8 cellular contexts compared by ENCODE assay signal in genomic region chr1:236794585-236795034, GRCh38. TPM values are rescaled to one million over a fixed set of nuclear protein-coding genes. Genes with fewer than 3 reads are reported as not detected.
A peak's percentile ranks its signal among the peaks of the same experiment; 100 is the strongest.
DNase-seq lines count a peak whose midpoint lies in the region; ATAC-seq and TF ChIP-seq lines count a peak whose summit lies in the region.

No MANE protein-coding gene starts in this region.

- H2AFZ ChIP-seq in H9 (ENCODE audit: low read length) = peak overlapping the region; percentile 87

- no peak for TF ChIP-seq POLR2A in gastroesophageal sphincter (IDR thresholded peaks at IDR 0.05)

- TF ChIP-seq EP300 in gastroesophageal sphincter (IDR thresholded peaks at IDR 0.05) = no peak

- H3K4me3 ChIP-seq in WERI-Rb-1 (ENCODE audit: low read depth, low read length) (peak overlapping the region; percentile 98), gastroesophageal sphincter (peak overlapping the region; percentile 36 to 97), skeletal muscle tissue (ENCODE audit: low read length in 3 of 3) (peak overlapping the region; percentile 94 to 98 (median 96))

- H3K23ac ChIP-seq in H9 (ENCODE audit: insufficient read length, low read depth, low read length) = no peak overlapping the region

- H2BK15ac ChIP-seq in H9 (ENCODE audit: low read depth, low read length) = no peak overlapping the region

- no peak for DNase-seq in H9
- no peak for DNase-seq in WERI-Rb-1
- no peak for DNase-seq in stimulated activated CD4-positive, alpha-beta T cell treated with anti-CD3 and anti-CD28 coated beads, Interleukin-2, amount 100 ng/mL, for 24 hours
- no peak for DNase-seq in pons (ENCODE audit: low spot score)
- DNase-seq in left lobe of liver (ENCODE audit: low spot score) = no peak

- H4K5ac ChIP-seq in H9 (ENCODE audit: insufficient read length, low read depth, low read length) = no peak overlapping the region

- no peak overlapping the region for H3K56ac ChIP-seq in H9 (ENCODE audit: insufficient read length, low read depth, low read length)

- H3K23me2 ChIP-seq in H9 (ENCODE audit: insufficient read length, low read depth, low read length, poor library complexity, severe bottlenecking) = peaks cover 15% of the 10 kb centered on the region

- H3K14ac ChIP-seq in H9 (ENCODE audit: insufficient read depth, low read length) = no peak overlapping the region

- no peak overlapping the region for H2AK5ac ChIP-seq in H9 (ENCODE audit: insufficient read length, low read length)

- peaks cover 12 to 14% of the 10 kb centered on the region in 2 experiments for H3K4me1 Mint-ChIP-seq in H9

- H3K4me1 ChIP-seq in H9 (ENCODE audit: insufficient read depth, low read length) = no peaks in the 10 kb centered on the region
- peaks cover 13 to 40% (median 15%) of the 10 kb centered on the region in 3 donors for H3K4me1 ChIP-seq in gastroesophageal sphincter
- H3K4me1 ChIP-seq in skeletal muscle tissue (ENCODE audit: control insufficient read depth in 3 of 3, insufficient read depth in 3 of 3, low read length in 3 of 3) = peaks cover 4 to 27% (median 22%) of the 10 kb centered on the region in 3 donors

- no peak overlapping the region for H3K18ac ChIP-seq in H9 (ENCODE audit: insufficient read length, low read depth, low read length)

- H3K9me3 ChIP-seq in H9 (ENCODE audit: control insufficient read depth, low read depth, low read length) (no peaks in the 10 kb centered on the region), WERI-Rb-1 (ENCODE audit: severe bottlenecking) (no peaks in the 10 kb centered on the region), gastroesophageal sphincter (no peaks in the 10 kb centered on the region), skeletal muscle tissue (ENCODE audit: control insufficient read depth in 3 of 3, low read length in 3 of 3) (no peaks in the 10 kb centered on the region)

- H2BK12ac ChIP-seq in H9 (ENCODE audit: insufficient read length, low read depth, low read length) = no peak overlapping the region

- no peaks in the 10 kb centered on the region; the same call in 1 of the 2 replicates for H3K79me2 ChIP-seq in H9 (ENCODE audit: insufficient read depth, low read length)

- H3K27me3 ChIP-seq in H9 (ENCODE audit: insufficient read depth, low read length) = no peaks in the 10 kb centered on the region
- no peaks in the 10 kb centered on the region for H3K27me3 ChIP-seq in WERI-Rb-1 (ENCODE audit: insufficient read depth, low read depth, severe bottlenecking)
- H3K27me3 ChIP-seq in gastroesophageal sphincter = no peaks in the 10 kb centered on the region
- H3K27me3 ChIP-seq in skeletal muscle tissue (ENCODE audit: control insufficient read depth in 3 of 3, insufficient read depth in 3 of 3, low read length in 3 of 3) = no peaks in the 10 kb centered on the region

- peak overlapping the region; percentile 32 for H3K9ac ChIP-seq in H9 (ENCODE audit: extremely low read depth, insufficient read length, low read length)
- H3K9ac ChIP-seq in skeletal muscle tissue (ENCODE audit: low read depth in 1 of 3, low read length in 3 of 3) = peak overlapping the region; percentile 68 to 95 (median 88)

- H3K27ac Mint-ChIP-seq in H9 = 0 out of 7 replicates have a peak overlapping the region, but pooled peaks of 1 of the 3 experiments have one; percentile 63

- ATAC-seq in gastroesophageal sphincter = no peak
- ATAC-seq in HG03378 (IDR thresholded peaks at IDR 0.05; ENCODE audit: unreplicated experiment) = no peak
- ATAC-seq in left lobe of liver = no peak

- H3K4ac ChIP-seq in H9 (ENCODE audit: low read depth, low read length) = no peak overlapping the region

- no peak overlapping the region for H3T11ph ChIP-seq in H9 (ENCODE audit: low read length)

- H3K4me2 ChIP-seq in H9 (ENCODE audit: insufficient read depth, insufficient read length, low read length) = peak overlapping the region; percentile 82

- no peaks in the 10 kb centered on the region for H4K20me1 ChIP-seq in H9 (ENCODE audit: control insufficient read depth, insufficient read depth, insufficient read length)

- no peak overlapping the region for H2BK5ac ChIP-seq in H9 (ENCODE audit: insufficient read length, low read length)

- no peaks in the 10 kb centered on the region for H3K9me3 Mint-ChIP-seq in H9

- no peak for TF ChIP-seq CTCF in H9 (conservative IDR thresholded peaks at IDR 0.05)
- no peak for TF ChIP-seq CTCF in WERI-Rb-1 (IDR thresholded peaks at IDR 0.05; ENCODE audit: low read depth, low read length)
- no peak for TF ChIP-seq CTCF in gastroesophageal sphincter (IDR thresholded peaks at IDR 0.05)

- H2BK20ac ChIP-seq in H9 (ENCODE audit: low read depth, low read length, poor library complexity, severe bottlenecking) = no peak overlapping the region

- no peak overlapping the region for H4K8ac ChIP-seq in H9 (replicated peaks; ENCODE audit: insufficient read length, low read depth, low read length)

- H3K79me1 ChIP-seq in H9 (ENCODE audit: insufficient read depth, low read depth, low read length, poor library complexity, severe bottlenecking) = no peaks in the 10 kb centered on the region

- H2BK120ac ChIP-seq in H9 (ENCODE audit: low read depth, low read length, poor library complexity, severe bottlenecking) = no peak overlapping the region

- no CpG with 5 or more reads among the region's 11 CpGs for WGBS in H9 (ENCODE audit: extremely low coverage, insufficient read length, low lambda C conversion rate)
- 11 to 28% methylated on average over 6 to 11 of the region's 11 CpGs for WGBS in gastroesophageal sphincter (ENCODE audit: low coverage in 1 of 2), 2 donors

- H3K36me3 Mint-ChIP-seq in H9 (ENCODE audit: insufficient read depth in 1 of 3, low read depth in 3 of 3) = no peaks in the 10 kb centered on the region

- H3K27ac ChIP-seq in H9 (ENCODE audit: insufficient read length, low read depth, low read length) = no peak overlapping the region
- H3K27ac ChIP-seq in WERI-Rb-1 = peak overlapping the region; percentile 32
- H3K27ac ChIP-seq in gastroesophageal sphincter = peak overlapping the region; percentile 35 to 98 (median 96)
- peak overlapping the region; percentile 96 for H3K27ac ChIP-seq in skeletal muscle tissue (ENCODE audit: low read depth, low read length)

- peaks cover 8% of the 10 kb centered on the region for H3K36me3 ChIP-seq in WERI-Rb-1
- H3K36me3 ChIP-seq in gastroesophageal sphincter = no peaks in the 10 kb centered on the region
- H3K36me3 ChIP-seq in skeletal muscle tissue (ENCODE audit: control insufficient read depth in 3 of 3, insufficient read depth in 3 of 3, low read length in 3 of 3) = no peaks in the 10 kb centered on the region

- peaks cover 24% of the 10 kb centered on the region for H3K27me3 Mint-ChIP-seq in H9 (ENCODE audit: low read depth)

- no peak overlapping the region for H4K91ac ChIP-seq in H9 (ENCODE audit: insufficient read length, low read depth, low read length)

- H3K4me3 Mint-ChIP-seq in H9 = peak overlapping the region; percentile 81 to 98

RNA-seq across cellular contexts. Expression of gene MTR, which starts 0.5 kb away (rescaled TPM):
- total RNA-seq in H9 (2021) (32.7 and 35.5 TPM in 2 replicates), gastroesophageal sphincter (10 to 100 TPM; 34.6 to 50.3 (median 38.9) TPM), skeletal muscle tissue (23.5 TPM), left lobe of liver (12.7 TPM)
